1 cellular context compared by ENCODE assay signal in genomic region chr7:154672659-154673415, GRCh38.
A peak's percentile ranks its signal among the peaks of the same experiment; 100 is the strongest.
TF ChIP-seq lines count a peak whose summit lies in the region.

No MANE protein-coding gene starts in this region.

TF ChIP-seq in K562, 482 proteins besides CTCF, POLR2A, EP300 and RAD21 (continued from another document):
- no peak for TF ChIP-seq CEBPZ (IDR thresholded peaks at IDR 0.05; ENCODE audit: borderline replicate concordance, low read depth, low read length)
- TF ChIP-seq MYNN (IDR thresholded peaks at IDR 0.05), result peak; percentile 61; the same call in 1 of the 2 replicates
- no peak for TF ChIP-seq MYNN (CRISPR knock-in tag; IDR thresholded peaks at IDR 0.05)
- TF ChIP-seq NFRKB (IDR thresholded peaks at IDR 0.05; ENCODE audit: low read depth), result no peak
- peak; percentile 74 for TF ChIP-seq STAT5A (IDR thresholded peaks at IDR 0.05; ENCODE audit: borderline replicate concordance, low read length)
- 0 out of 2 replicates have a peak, but pooled peaks have one; percentile 45 for TF ChIP-seq ELF4 (CRISPR knock-in tag; IDR thresholded peaks at IDR 0.05)
- peak; percentile 58 for TF ChIP-seq PKNOX1 (IDR thresholded peaks at IDR 0.05)
- TF ChIP-seq CSDE1 (IDR thresholded peaks at IDR 0.05), result no peak
- no peak for TF ChIP-seq BDP1 (IDR thresholded peaks at IDR 0.05; ENCODE audit: insufficient read depth, insufficient read length)
